Comparison of ENCODE assay signal across 8 cellular contexts in the genomic region with DNA sequence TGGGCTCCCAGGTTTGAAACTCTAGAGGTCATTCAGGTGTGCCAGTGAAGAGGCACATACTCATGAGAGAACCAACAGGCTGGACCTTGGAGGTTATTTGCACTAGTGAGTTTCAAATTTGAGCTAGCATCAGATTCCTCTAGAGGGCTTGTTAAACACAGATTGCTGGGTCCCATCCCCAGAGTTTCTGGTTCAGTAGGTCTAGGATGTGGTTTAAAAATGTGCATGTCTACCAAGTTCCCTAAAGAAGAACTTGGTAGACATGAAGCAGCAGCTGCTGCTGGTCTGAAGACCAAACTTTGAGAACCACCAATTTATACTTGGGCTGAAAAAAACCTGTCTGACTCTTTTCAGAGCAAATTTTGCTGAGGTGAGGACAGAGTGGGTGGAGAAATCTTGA.
DNase-seq lines count a peak whose midpoint lies in the region; ATAC-seq and FAIRE-seq lines count a peak whose summit lies in the region.
"Had no signal": no experiment of that assay in that cellular context is flagged by ENCODE, and none has a peak within 500 bp of the region (broad histone marks: within the 10 kb centered on the region; RNA-seq: fewer than 3 reads in every experiment).

No MANE protein-coding gene starts in this region.

- peaks cover 11% of the 10 kb centered on the region for H3K36me3 Mint-ChIP-seq in activated naive CD8-positive, alpha-beta T cell

- DNase-seq in small intestine (peak; percentile 25), NCI-H2107 (lab: John Stamatoyannopoulos, UW) (no peak), dedifferentiated amniotic fluid mesenchymal stem cell (ENCODE audit: extremely low spot score) (no peak)
- DNase-seq: RPMI8226 had no signal

- H3K9me3 ChIP-seq in small intestine (ENCODE audit: control insufficient read depth, low read depth), result no peaks in the 10 kb centered on the region

- peak overlapping the region; percentile 71 for H3K4me3 Mint-ChIP-seq in activated naive CD8-positive, alpha-beta T cell

- H3K27me3 Mint-ChIP-seq in activated naive CD8-positive, alpha-beta T cell, result no peaks in the 10 kb centered on the region

- peak overlapping the region in 1 of 2 donors; percentile 70 for H3K27ac ChIP-seq in small intestine (ENCODE audit: low read depth in 1 of 2, low read length in 1 of 2)

- no peaks in the 10 kb centered on the region for H3K36me3 ChIP-seq in small intestine (ENCODE audit: control insufficient read depth in 2 of 2, insufficient read depth in 2 of 2, low read length in 2 of 2)

- H3K4me1 Mint-ChIP-seq in activated naive CD8-positive, alpha-beta T cell (ENCODE audit: low read depth), result peaks cover 88% of the 10 kb centered on the region

- peak overlapping the region; percentile 93 for H3K27ac Mint-ChIP-seq in activated naive CD8-positive, alpha-beta T cell

- no peaks in the 10 kb centered on the region for H3K9me3 Mint-ChIP-seq in activated naive CD8-positive, alpha-beta T cell (ENCODE audit: low read depth)

- H3K4me3 ChIP-seq in small intestine (ENCODE audit: low read depth in 1 of 2, low read length in 2 of 2), result no peak overlapping the region

- no peaks in the 10 kb centered on the region for H3K27me3 ChIP-seq in small intestine (ENCODE audit: control insufficient read depth in 2 of 2, insufficient read depth in 2 of 2, low read length in 2 of 2)

- ATAC-seq in GM18861 (IDR thresholded peaks at IDR 0.05; ENCODE audit: unreplicated experiment), result peak; percentile 34
- peak; percentile 37 for ATAC-seq in HG02938 (IDR thresholded peaks at IDR 0.05; ENCODE audit: unreplicated experiment)
- no peak for ATAC-seq in GM18873 (IDR thresholded peaks at IDR 0.05; ENCODE audit: low FRiP score, unreplicated experiment)

- FAIRE-seq in small intestine (lab: Jason Lieb, UNC), result no peak

- peaks cover 17 to 25% of the 10 kb centered on the region in 2 donors for H3K4me1 ChIP-seq in small intestine (ENCODE audit: control insufficient read depth in 2 of 2, insufficient read depth in 1 of 2, low read depth in 1 of 2, low read length in 1 of 2)
